19 cellular contexts compared by ENCODE assay signal in genomic region chr13:77741587-77741972, GRCh38.
"Had no signal": no experiment of that assay in that cellular context is flagged by ENCODE, and none has a peak within 500 bp of the region (broad histone marks: within the 10 kb centered on the region; RNA-seq: fewer than 3 reads in every experiment).

No MANE protein-coding gene starts in this region.

- H3K27me3 Mint-ChIP-seq: dendritic cell treated with granulocyte-macrophage colony-stimulating factor and Interleukin-4, amounts not matched to agents 40 ng/mL and 50 ng/mL, for 4 days; naive thymus-derived CD4-positive, alpha-beta T cell had no signal

- FAIRE-seq: colon, kidney, small intestine had no signal

- H3K9me3 Mint-ChIP-seq: dendritic cell treated with granulocyte-macrophage colony-stimulating factor and Interleukin-4, amounts not matched to agents 40 ng/mL and 50 ng/mL, for 4 days; naive thymus-derived CD4-positive, alpha-beta T cell; neural crest cell had no signal

- ATAC-seq: gastroesophageal sphincter, left colon, left ventricle myocardium superior, right cardiac atrium had no signal

- H3K27me3 ChIP-seq: esophagus squamous epithelium, gastroesophageal sphincter, hepatocyte, ovary, transverse colon had no signal

- DNase-seq: esophagus squamous epithelium; foreskin fibroblast; kidney; left colon; left ventricle myocardium superior; mesenchymal stem cell; naive thymus-derived CD4-positive, alpha-beta T cell; ovary; right cardiac atrium; small intestine; stimulated activated CD4-positive, alpha-beta T cell treated with anti-CD3 and anti-CD28 coated beads, Interleukin-12 subunit alpha, Interleukin-12 subunit beta, amount 100 ng/mL, for 4 hours; stimulated activated naive CD4-positive, alpha-beta T cell; transverse colon had no signal

- H3K27ac ChIP-seq: esophagus squamous epithelium, gastroesophageal sphincter, hepatocyte, ovary, thoracic aorta, transverse colon had no signal

- H3K27ac Mint-ChIP-seq: dendritic cell treated with granulocyte-macrophage colony-stimulating factor and Interleukin-4, amounts not matched to agents 40 ng/mL and 50 ng/mL, for 4 days had no signal

- H3K4me3 Mint-ChIP-seq: dendritic cell treated with granulocyte-macrophage colony-stimulating factor and Interleukin-4, amounts not matched to agents 40 ng/mL and 50 ng/mL, for 4 days; naive thymus-derived CD4-positive, alpha-beta T cell had no signal
